In the genomic region with DNA sequence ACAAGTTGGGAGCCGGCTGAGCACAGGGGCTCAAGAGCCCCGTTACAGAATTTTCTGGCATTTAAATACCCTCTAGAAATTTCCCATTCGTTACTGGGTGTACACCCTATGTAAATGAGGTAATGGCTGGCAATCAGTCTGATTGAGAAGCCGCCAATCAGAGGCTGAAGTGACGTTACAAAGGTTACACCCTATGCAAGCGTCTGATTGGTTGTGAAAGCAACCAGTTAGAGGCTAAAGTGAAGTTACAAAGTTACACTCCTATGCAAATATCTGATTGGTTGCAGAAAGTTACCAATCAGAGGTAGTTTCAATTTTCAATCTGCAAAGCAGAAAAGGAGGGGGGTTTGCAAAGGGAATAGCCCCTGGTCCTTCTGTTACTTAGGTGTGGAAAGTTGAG, we compare ENCODE assay signal across 1 cellular context.
TF ChIP-seq lines count a peak whose summit lies in the region.

No MANE protein-coding gene starts in this region.

TF ChIP-seq in GM12878, 131 proteins besides CTCF, POLR2A, EP300 and RAD21:
- TF ChIP-seq PKNOX1 (IDR thresholded peaks at IDR 0.05): 0 out of 2 replicates have a peak, but pooled peaks have one; percentile 15
